In genomic region chr12:48160807-48161206, GRCh38 we compare ENCODE assay signal across 17 cellular contexts. TPM values are rescaled to one million over a fixed set of nuclear protein-coding genes. Genes with fewer than 3 reads are reported as not detected.
DNase-seq lines count a peak whose midpoint lies in the region; ATAC-seq and TF ChIP-seq lines count a peak whose summit lies in the region.
"Had no signal": no experiment of that assay in that cellular context is flagged by ENCODE, and none has a peak within 500 bp of the region (broad histone marks: within the 10 kb centered on the region; RNA-seq: fewer than 3 reads in every experiment).

No MANE protein-coding gene starts in this region.

- H3K4me3 ChIP-seq in skeletal muscle tissue (ENCODE audit: low read length in 3 of 3) (no peak overlapping the region), H7 (ENCODE audit: insufficient read depth, low read depth, low read length) (no peak overlapping the region)
- H3K4me3 ChIP-seq: PC-9 had no signal

- no peaks in the 10 kb centered on the region for H3K9me3 Mint-ChIP-seq in activated naive CD8-positive, alpha-beta T cell (ENCODE audit: low read depth)
- no peaks in the 10 kb centered on the region for H3K9me3 Mint-ChIP-seq in activated naive CD8-positive, alpha-beta T cell treated with anti-CD3 and anti-CD28 coated beads for 36 hours
- no peaks in the 10 kb centered on the region for H3K9me3 Mint-ChIP-seq in brain
- no peaks in the 10 kb centered on the region for H3K9me3 Mint-ChIP-seq in type B pancreatic cell
- H3K9me3 Mint-ChIP-seq: activated CD4-positive, alpha-beta memory T cell treated with anti-CD3 and anti-CD28 coated beads for 36 hours; T-helper 2 cell treated with Interferon-gamma antibody and Interleukin-4, amounts not matched to agents 5 μg/mL and 100 μg/mL, for 36 hours had no signal

- DNase-seq in activated naive CD8-positive, alpha-beta T cell treated with anti-CD3 and anti-CD28 coated beads for 36 hours: no peak
- peak; percentile 14 to 53 for DNase-seq in NCI-H446 (lab: John Stamatoyannopoulos, UW)
- no peak for DNase-seq in type B pancreatic cell (ENCODE audit: extremely low spot score, unreplicated experiment)
- no peak for DNase-seq in H7
- DNase-seq: activated CD4-positive, alpha-beta memory T cell treated with anti-CD3 and anti-CD28 coated beads for 36 hours; mesendoderm; NCI-H1048; NCI-H2171 treated with DMSO at 0.1 percent for 48 hours; PC-9; small intestine had no signal

- no peaks in the 10 kb centered on the region for H3K9me3 ChIP-seq in skeletal muscle tissue (ENCODE audit: control insufficient read depth in 3 of 3, low read length in 3 of 3)
- H3K9me3 ChIP-seq: neutrophil had no signal

- H3K36me3 ChIP-seq in skeletal muscle tissue (ENCODE audit: control insufficient read depth in 3 of 3, insufficient read depth in 3 of 3, low read length in 3 of 3) (no peaks in the 10 kb centered on the region), H7 (replicated peaks; ENCODE audit: control insufficient read depth, insufficient read depth, low read length) (no peaks in the 10 kb centered on the region)
- H3K36me3 ChIP-seq: neutrophil had no signal

- ATAC-seq in HG03175 (IDR thresholded peaks at IDR 0.05; ENCODE audit: unreplicated experiment): no peak
- ATAC-seq: HCT116 had no signal

- peaks cover 26 to 45% (median 28%) of the 10 kb centered on the region in 3 donors for H3K4me1 ChIP-seq in skeletal muscle tissue (ENCODE audit: control insufficient read depth in 3 of 3, insufficient read depth in 3 of 3, low read length in 3 of 3)

- TF ChIP-seq CTCF in brain (conservative IDR thresholded peaks at IDR 0.05) (no peak), type B pancreatic cell (conservative IDR thresholded peaks at IDR 0.05) (no peak)

- H3K27me3 ChIP-seq in skeletal muscle tissue (ENCODE audit: control insufficient read depth in 3 of 3, insufficient read depth in 3 of 3, low read length in 3 of 3) (no peaks in the 10 kb centered on the region), H7 (ENCODE audit: control insufficient read depth, insufficient read depth, low read length) (no peaks in the 10 kb centered on the region; the same call in 1 of the 2 replicates)
- H3K27me3 ChIP-seq: neutrophil had no signal

- H3K27ac ChIP-seq in skeletal muscle tissue (ENCODE audit: low read depth, low read length): peak overlapping the region; percentile 94
- H3K27ac ChIP-seq: neutrophil, PC-9 had no signal

- H3K9ac ChIP-seq in skeletal muscle tissue (ENCODE audit: low read depth in 1 of 3, low read length in 3 of 3): peak overlapping the region in 1 of 3 donors; percentile 51

- no peaks in the 10 kb centered on the region for H3K36me3 Mint-ChIP-seq in activated naive CD8-positive, alpha-beta T cell
- no peaks in the 10 kb centered on the region for H3K36me3 Mint-ChIP-seq in activated naive CD8-positive, alpha-beta T cell treated with anti-CD3 and anti-CD28 coated beads for 36 hours
- H3K36me3 Mint-ChIP-seq in brain (no peaks in the 10 kb centered on the region), type B pancreatic cell (no peaks in the 10 kb centered on the region)
- H3K36me3 Mint-ChIP-seq: activated CD4-positive, alpha-beta memory T cell treated with anti-CD3 and anti-CD28 coated beads for 36 hours had no signal

- no peak overlapping the region for H3K4me3 Mint-ChIP-seq in activated naive CD8-positive, alpha-beta T cell
- H3K4me3 Mint-ChIP-seq in activated naive CD8-positive, alpha-beta T cell treated with anti-CD3 and anti-CD28 coated beads for 36 hours: no peak overlapping the region
- H3K4me3 Mint-ChIP-seq in brain (peak overlapping the region in 3 of 5 experiments; percentile 1 to 27 (median 25)), type B pancreatic cell (no peak overlapping the region)
- H3K4me3 Mint-ChIP-seq: activated CD4-positive, alpha-beta memory T cell treated with anti-CD3 and anti-CD28 coated beads for 36 hours; T-helper 2 cell treated with Interferon-gamma antibody and Interleukin-4, amounts not matched to agents 5 μg/mL and 100 μg/mL, for 36 hours had no signal

- H3K4me1 Mint-ChIP-seq in activated naive CD8-positive, alpha-beta T cell (ENCODE audit: low read depth): peaks cover 38% of the 10 kb centered on the region
- H3K4me1 Mint-ChIP-seq in activated naive CD8-positive, alpha-beta T cell treated with anti-CD3 and anti-CD28 coated beads for 36 hours: peaks cover 31% of the 10 kb centered on the region
- H3K4me1 Mint-ChIP-seq in brain (peaks cover 48% of the 10 kb centered on the region), type B pancreatic cell (ENCODE audit: unreplicated experiment) (peaks cover 11% of the 10 kb centered on the region)

- H3K27ac Mint-ChIP-seq in activated naive CD8-positive, alpha-beta T cell: peak overlapping the region; percentile 30
- H3K27ac Mint-ChIP-seq in activated naive CD8-positive, alpha-beta T cell treated with anti-CD3 and anti-CD28 coated beads for 36 hours: no peak overlapping the region
- peak overlapping the region in 4 of 5 experiments; percentile 54 to 72 (median 69) for H3K27ac Mint-ChIP-seq in brain
- H3K27ac Mint-ChIP-seq in type B pancreatic cell: no peak overlapping the region
- H3K27ac Mint-ChIP-seq: activated CD4-positive, alpha-beta memory T cell treated with anti-CD3 and anti-CD28 coated beads for 36 hours; T-helper 2 cell treated with Interferon-gamma antibody and Interleukin-4, amounts not matched to agents 5 μg/mL and 100 μg/mL, for 36 hours had no signal

- no peaks in the 10 kb centered on the region for H3K27me3 Mint-ChIP-seq in activated naive CD8-positive, alpha-beta T cell
- peaks cover 3% of the 10 kb centered on the region for H3K27me3 Mint-ChIP-seq in activated naive CD8-positive, alpha-beta T cell treated with anti-CD3 and anti-CD28 coated beads for 36 hours
- H3K27me3 Mint-ChIP-seq in brain (peaks cover 5% of the 10 kb centered on the region), type B pancreatic cell (peaks cover 2% of the 10 kb centered on the region)

RNA-seq across cellular contexts. Expression of gene ASB8, which starts 3.5 kb away (rescaled TPM):
- 10 to 100 TPM; 29.9 to 30.3 TPM for total RNA-seq in activated naive CD8-positive, alpha-beta T cell treated with anti-CD3 and anti-CD28 coated beads for 36 hours
- 26.6 TPM for polyA plus RNA-seq in brain (ENCODE audit: insufficient read depth, low read depth, low replicate concordance)
- 32.9 TPM for total RNA-seq in skeletal muscle tissue
- total RNA-seq in type B pancreatic cell (ENCODE audit: low replicate concordance): 27.0 and 29.5 TPM in 2 replicates
- 7.5 and 8.5 TPM in 2 replicates for total RNA-seq in H7 (2014; rRNA removed; shearing (Covaris generic))

RNA-seq across cellular contexts. Expression of gene CCDC184, which starts 22.6 kb away (rescaled TPM):
- under 1 TPM; 0.33 to 0.36 TPM for total RNA-seq in activated naive CD8-positive, alpha-beta T cell treated with anti-CD3 and anti-CD28 coated beads for 36 hours
- 8.9 TPM for polyA plus RNA-seq in brain (ENCODE audit: insufficient read depth, low read depth, low replicate concordance)
- total RNA-seq in skeletal muscle tissue (0.52 TPM), type B pancreatic cell (ENCODE audit: low replicate concordance) (0.98 and 2.4 TPM in 2 replicates)
- total RNA-seq in H7 (2014; rRNA removed; shearing (Covaris generic)): 0.07 and 0.17 TPM in 2 replicates
- total RNA-seq: PC-9 had no signal

RNA-seq across cellular contexts. Expression of gene PFKM, which starts 41.6 kb away (rescaled TPM):
- 10 to 100 TPM; 65.4 to 67.7 TPM for total RNA-seq in activated naive CD8-positive, alpha-beta T cell treated with anti-CD3 and anti-CD28 coated beads for 36 hours
- 51.4 TPM for polyA plus RNA-seq in brain (ENCODE audit: insufficient read depth, low read depth, low replicate concordance)
- total RNA-seq in skeletal muscle tissue: 304 TPM
- total RNA-seq in type B pancreatic cell (ENCODE audit: low replicate concordance): 99.0 and 119 TPM in 2 replicates
- total RNA-seq in H7 (2014; rRNA removed; shearing (Covaris generic)): 61.5 and 70.2 TPM in 2 replicates

RNA-seq across cellular contexts. Expression of gene OR10AD1, which starts 42.3 kb away (rescaled TPM):
- total RNA-seq in activated naive CD8-positive, alpha-beta T cell treated with anti-CD3 and anti-CD28 coated beads for 36 hours: not detected
- polyA plus RNA-seq in brain (ENCODE audit: insufficient read depth, low read depth, low replicate concordance): not detected
- not detected for total RNA-seq in skeletal muscle tissue
- not detected in 2 replicates for total RNA-seq in type B pancreatic cell (ENCODE audit: low replicate concordance)
- not detected in 2 replicates for total RNA-seq in H7 (2014; rRNA removed; shearing (Covaris generic))
- total RNA-seq: activated CD4-positive, alpha-beta memory T cell treated with anti-CD3 and anti-CD28 coated beads for 36 hours; PC-9 had no signal
- polyA plus RNA-seq: small intestine had no signal

RNA-seq across cellular contexts. Expression of gene SENP1, which starts 54.9 kb away (rescaled TPM):
- total RNA-seq in activated naive CD8-positive, alpha-beta T cell treated with anti-CD3 and anti-CD28 coated beads for 36 hours: 10 to 100 TPM; 42.6 to 53.6 TPM
- 9.5 TPM for polyA plus RNA-seq in brain (ENCODE audit: insufficient read depth, low read depth, low replicate concordance)
- 15.1 TPM for total RNA-seq in skeletal muscle tissue
- total RNA-seq in type B pancreatic cell (ENCODE audit: low replicate concordance): 25.0 and 32.0 TPM in 2 replicates
- total RNA-seq in H7 (2014; rRNA removed; shearing (Covaris generic)): 26.7 and 27.0 TPM in 2 replicates

Comparison
In these comparisons a context has a peak if more than half of its experiments do, and no peak if none do; other contexts are left out.
1. H3K27ac Mint-ChIP-seq: peak in activated naive CD8-positive, alpha-beta T cell (single experiment) and brain (4 of 5); none in activated naive CD8-positive, alpha-beta T cell treated with anti-CD3 and anti-CD28 coated beads for 36 hours (single experiment) and type B pancreatic cell (single experiment).
2. H3K4me3 Mint-ChIP-seq: peak in brain (3 of 5); none in activated naive CD8-positive, alpha-beta T cell (single experiment), activated naive CD8-positive, alpha-beta T cell treated with anti-CD3 and anti-CD28 coated beads for 36 hours (single experiment) and type B pancreatic cell (single experiment).
3. DNase-seq: peak in NCI-H446 (2 of 2); none in activated naive CD8-positive, alpha-beta T cell treated with anti-CD3 and anti-CD28 coated beads for 36 hours (single experiment), type B pancreatic cell (single experiment) and H7 (single experiment).